ENCODE assay signal across 8 cellular contexts in genomic region chr6:108168501-108168979, GRCh38.
A peak's percentile ranks its signal among the peaks of the same experiment; 100 is the strongest.
DNase-seq lines count a peak whose midpoint lies in the region; ATAC-seq and TF ChIP-seq lines count a peak whose summit lies in the region.

No MANE protein-coding gene starts in this region.

- H3K4me1 ChIP-seq in HUES48 (ENCODE audit: control insufficient read depth, insufficient read depth, low read length): peaks cover 49% of the 10 kb centered on the region
- H3K4me1 ChIP-seq in mucosa of rectum (ENCODE audit: control insufficient read depth in 2 of 2, insufficient read depth in 2 of 2, low read length in 2 of 2): peaks cover 13 to 22% of the 10 kb centered on the region in 2 donors

- H3K9me3 ChIP-seq in HUES48 (ENCODE audit: control insufficient read depth, insufficient read depth, low read length) (no peaks in the 10 kb centered on the region), mucosa of rectum (ENCODE audit: control insufficient read depth in 2 of 2, low read length in 2 of 2) (no peaks in the 10 kb centered on the region)

- peaks cover 100% of the 10 kb centered on the region for H3K27me3 ChIP-seq in HUES48 (ENCODE audit: control insufficient read depth, insufficient read depth, low read length)
- H3K27me3 ChIP-seq in mucosa of rectum (ENCODE audit: control insufficient read depth in 2 of 2, insufficient read depth in 2 of 2, low read length in 2 of 2): peaks cover 88 to 95% of the 10 kb centered on the region in 2 donors

- H3K27ac ChIP-seq in HUES48 (ENCODE audit: low read depth, low read length): no peak overlapping the region
- H3K27ac ChIP-seq in mucosa of rectum (ENCODE audit: low read depth in 2 of 2, low read length in 2 of 2): no peak overlapping the region

- H3K4me3 ChIP-seq in AG09309 (ENCODE audit: control insufficient read depth, low read depth, low read length) (no peak overlapping the region), HUES48 (ENCODE audit: low read depth, low read length) (peak overlapping the region; percentile 42; the same call in 1 of the 2 replicates), mucosa of rectum (ENCODE audit: low read length in 2 of 2) (peak overlapping the region; percentile 28 to 43)

- no peaks in the 10 kb centered on the region for H3K36me3 ChIP-seq in HUES48 (ENCODE audit: control insufficient read depth, insufficient read depth, low read length)
- no peaks in the 10 kb centered on the region for H3K36me3 ChIP-seq in mucosa of rectum (ENCODE audit: control insufficient read depth in 2 of 2, insufficient read depth in 2 of 2, low read length in 2 of 2)

- TF ChIP-seq CTCF in AG09309 (IDR thresholded peaks at IDR 0.05; ENCODE audit: control insufficient read depth, insufficient read depth, low read depth, low read length, missing control alignments): peak; percentile 31

- H3K9ac ChIP-seq in HUES48 (ENCODE audit: low read depth, low read length): no peak overlapping the region
- H3K9ac ChIP-seq in mucosa of rectum (ENCODE audit: low read depth in 1 of 2, low read length in 2 of 2): no peak overlapping the region

- ATAC-seq in GM18502 (IDR thresholded peaks at IDR 0.05; ENCODE audit: poor library complexity, unreplicated experiment): no peak
- no peak for ATAC-seq in HG03520 (IDR thresholded peaks at IDR 0.05; ENCODE audit: unreplicated experiment)
- no peak for ATAC-seq in HG02610 (IDR thresholded peaks at IDR 0.05; ENCODE audit: unreplicated experiment)

- DNase-seq in AG09309 (ENCODE audit: low read depth) (no peak), ecto neural progenitor cell (ENCODE audit: low spot score) (peak; percentile 83), GF-D8 (lab: John Stamatoyannopoulos, UW) (no peak)
